In genomic region chr3:156483426-156483825, GRCh38 we compare ENCODE assay signal across 1 cellular context.
TF ChIP-seq lines count a peak whose summit lies in the region.

No MANE protein-coding gene starts in this region.

TF ChIP-seq in K562, 482 proteins besides CTCF, POLR2A, EP300 and RAD21 (continued from another document and continues in another):
- TF ChIP-seq NR3C1 (CRISPR knock-in tag; IDR thresholded peaks at IDR 0.05) (no peak), POLR3A (IDR thresholded peaks at IDR 0.05; ENCODE audit: borderline replicate concordance, extremely low read depth, insufficient read depth, insufficient read length) (no peak), PRMT5 (CRISPR knock-in tag; IDR thresholded peaks at IDR 0.05) (no peak), PCBP2 (IDR thresholded peaks at IDR 0.05; ENCODE audit: low read depth, low read length, poor library complexity, severe bottlenecking) (no peak), BCL6 (CRISPR knock-in tag; IDR thresholded peaks at IDR 0.05) (no peak), PHB2 (IDR thresholded peaks at IDR 0.05; ENCODE audit: low read depth) (no peak), NR2C2 (CRISPR knock-in tag; IDR thresholded peaks at IDR 0.05) (no peak), NR2C2 (tag; IDR thresholded peaks at IDR 0.05) (0 out of 2 replicates have a peak, but pooled peaks have one; percentile 24), TCFL5 (CRISPR knock-in tag; conservative IDR thresholded peaks at IDR 0.05) (no peak), POLR3G (IDR thresholded peaks at IDR 0.05; ENCODE audit: extremely low read depth, insufficient read length, insufficient replicate concordance) (no peak), CHAMP1 (IDR thresholded peaks at IDR 0.05) (no peak), BRCA1 (IDR thresholded peaks at IDR 0.05) (no peak), BRCA1 (CRISPR knock-in tag; IDR thresholded peaks at IDR 0.05) (no peak), LARP7 (IDR thresholded peaks at IDR 0.05) (no peak), SIN3A (IDR thresholded peaks at IDR 0.05; ENCODE audit: borderline replicate concordance in 2 of 2, control insufficient read depth in 1 of 2, low read depth in 2 of 2, low read length in 2 of 2) (no peak), LEF1 (IDR thresholded peaks at IDR 0.05) (peak; percentile 17; the same call in 1 of the 2 replicates), ZNF318 (IDR thresholded peaks at IDR 0.05; ENCODE audit: borderline replicate concordance in 1 of 2, low read depth in 1 of 2) (peak in 1 of 2 experiments; percentile 48; a peak in 1 of 4 replicates), ZNF354B (CRISPR knock-in tag; IDR thresholded peaks at IDR 0.05) (no peak), GABPA (tag; conservative IDR thresholded peaks at IDR 0.05; ENCODE audit: low read depth) (no peak), TBP (optimal IDR thresholded peaks at IDR 0.05; ENCODE audit: low read depth, low read length) (no peak), CSDE1 (IDR thresholded peaks at IDR 0.05) (no peak), TCF15 (CRISPR knock-in tag; IDR thresholded peaks at IDR 0.05) (no peak), DIDO1 (tag; IDR thresholded peaks at IDR 0.05; ENCODE audit: low read depth) (no peak), USF1 (CRISPR knock-in tag; IDR thresholded peaks at IDR 0.05) (no peak), NR2C1 (IDR thresholded peaks at IDR 0.05) (no peak), NR2C1 (tag; IDR thresholded peaks at IDR 0.05) (no peak), NR2F6 (CRISPR knock-in tag; IDR thresholded peaks at IDR 0.05) (no peak), MECOM (CRISPR knock-in tag; IDR thresholded peaks at IDR 0.05) (no peak), NONO (IDR thresholded peaks at IDR 0.05; ENCODE audit: low read depth in 2 of 2, low read length in 1 of 2) (no peak), FOXM1 (IDR thresholded peaks at IDR 0.05; ENCODE audit: low read depth) (no peak), FOXM1 (CRISPR knock-in tag; IDR thresholded peaks at IDR 0.05; ENCODE audit: low read depth) (no peak), JUND (IDR thresholded peaks at IDR 0.05; ENCODE audit: borderline replicate concordance, low read depth, low read length) (peak; percentile 76; the same call in 1 of the 2 replicates), JUND (tag; IDR thresholded peaks at IDR 0.05; ENCODE audit: borderline replicate concordance, low read depth, low read length) (peak; percentile 39; the same call in 1 of the 3 replicates), TCF3 (CRISPR knock-in tag; IDR thresholded peaks at IDR 0.05) (peak; percentile 76)
- TF ChIP-seq, protein P1, sequence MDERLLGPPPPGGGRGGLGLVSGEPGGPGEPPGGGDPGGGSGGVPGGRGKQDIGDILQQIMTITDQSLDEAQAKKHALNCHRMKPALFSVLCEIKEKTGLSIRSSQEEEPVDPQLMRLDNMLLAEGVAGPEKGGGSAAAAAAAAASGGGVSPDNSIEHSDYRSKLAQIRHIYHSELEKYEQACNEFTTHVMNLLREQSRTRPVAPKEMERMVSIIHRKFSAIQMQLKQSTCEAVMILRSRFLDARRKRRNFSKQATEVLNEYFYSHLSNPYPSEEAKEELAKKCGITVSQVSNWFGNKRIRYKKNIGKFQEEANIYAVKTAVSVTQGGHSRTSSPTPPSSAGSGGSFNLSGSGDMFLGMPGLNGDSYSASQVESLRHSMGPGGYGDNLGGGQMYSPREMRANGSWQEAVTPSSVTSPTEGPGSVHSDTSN (CRISPR knock-in tag; IDR thresholded peaks at IDR 0.05; ENCODE audit: low read depth): no peak
- TF ChIP-seq, protein P1 (tag; conservative IDR thresholded peaks at IDR 0.05; ENCODE audit: low read depth): peak; percentile 46; the same call in 1 of the 2 replicates
- TF ChIP-seq, protein P2, sequence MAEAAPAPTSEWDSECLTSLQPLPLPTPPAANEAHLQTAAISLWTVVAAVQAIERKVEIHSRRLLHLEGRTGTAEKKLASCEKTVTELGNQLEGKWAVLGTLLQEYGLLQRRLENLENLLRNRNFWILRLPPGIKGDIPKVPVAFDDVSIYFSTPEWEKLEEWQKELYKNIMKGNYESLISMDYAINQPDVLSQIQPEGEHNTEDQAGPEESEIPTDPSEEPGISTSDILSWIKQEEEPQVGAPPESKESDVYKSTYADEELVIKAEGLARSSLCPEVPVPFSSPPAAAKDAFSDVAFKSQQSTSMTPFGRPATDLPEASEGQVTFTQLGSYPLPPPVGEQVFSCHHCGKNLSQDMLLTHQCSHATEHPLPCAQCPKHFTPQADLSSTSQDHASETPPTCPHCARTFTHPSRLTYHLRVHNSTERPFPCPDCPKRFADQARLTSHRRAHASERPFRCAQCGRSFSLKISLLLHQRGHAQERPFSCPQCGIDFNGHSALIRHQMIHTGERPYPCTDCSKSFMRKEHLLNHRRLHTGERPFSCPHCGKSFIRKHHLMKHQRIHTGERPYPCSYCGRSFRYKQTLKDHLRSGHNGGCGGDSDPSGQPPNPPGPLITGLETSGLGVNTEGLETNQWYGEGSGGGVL (CRISPR knock-in tag; IDR thresholded peaks at IDR 0.05): no peak
- TF ChIP-seq, protein P3, sequence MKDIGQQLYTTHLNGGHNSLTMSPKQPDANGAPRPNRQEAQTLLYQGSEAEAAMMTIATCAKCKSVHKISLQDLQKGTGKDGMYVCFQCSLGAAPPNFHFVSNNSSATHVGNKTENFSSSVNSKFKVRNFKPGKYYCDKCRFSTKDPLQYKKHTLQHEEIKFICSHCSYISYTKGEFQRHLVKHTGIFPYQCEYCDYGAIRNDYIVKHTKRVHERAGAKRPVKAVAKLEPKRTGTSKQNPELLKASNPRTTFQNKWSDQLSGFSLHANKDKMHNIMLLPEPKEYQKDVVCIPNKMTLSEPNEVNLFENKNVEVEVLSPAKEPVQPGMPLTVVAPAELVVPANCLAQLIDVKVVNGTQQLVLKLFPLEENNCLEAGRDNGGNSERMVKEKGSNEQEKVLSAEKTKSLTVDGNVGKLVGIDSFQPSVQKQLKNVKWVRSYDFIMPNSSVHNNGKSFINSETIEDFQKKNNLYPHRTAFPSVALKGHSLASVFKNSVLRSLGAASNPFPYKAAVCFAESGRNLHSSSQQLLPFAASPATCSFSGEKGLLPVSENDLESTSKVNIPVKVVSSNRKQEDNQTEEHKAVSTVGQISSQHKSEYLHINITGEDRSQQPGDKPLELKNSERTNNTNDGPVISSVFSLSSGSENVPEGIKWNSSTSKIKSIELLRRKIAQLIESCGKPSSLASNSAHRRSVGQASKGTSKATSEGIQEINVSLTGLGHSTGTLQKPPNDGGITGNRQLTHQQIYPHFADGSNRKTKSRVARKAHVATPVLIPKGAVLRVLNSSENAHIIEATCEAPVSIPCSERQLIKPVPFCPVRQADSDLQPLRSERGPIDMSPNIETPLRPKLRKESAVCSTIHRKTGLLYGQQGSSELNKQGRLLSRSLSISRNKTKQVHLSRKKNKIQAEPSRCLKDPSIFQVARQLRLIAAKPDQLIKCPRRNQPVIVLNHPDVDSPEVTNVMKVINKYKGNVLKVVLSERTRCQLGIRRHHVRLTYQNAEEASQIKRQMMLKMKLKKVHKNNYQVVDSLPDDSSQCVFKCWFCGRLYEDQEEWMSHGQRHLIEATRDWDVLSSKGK (CRISPR knock-in tag; IDR thresholded peaks at IDR 0.05): no peak
- TF ChIP-seq, protein P4, sequence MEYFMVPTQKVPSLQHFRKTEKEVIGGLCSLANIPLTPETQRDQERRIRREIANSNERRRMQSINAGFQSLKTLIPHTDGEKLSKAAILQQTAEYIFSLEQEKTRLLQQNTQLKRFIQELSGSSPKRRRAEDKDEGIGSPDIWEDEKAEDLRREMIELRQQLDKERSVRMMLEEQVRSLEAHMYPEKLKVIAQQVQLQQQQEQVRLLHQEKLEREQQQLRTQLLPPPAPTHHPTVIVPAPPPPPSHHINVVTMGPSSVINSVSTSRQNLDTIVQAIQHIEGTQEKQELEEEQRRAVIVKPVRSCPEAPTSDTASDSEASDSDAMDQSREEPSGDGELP (CRISPR knock-in tag; IDR thresholded peaks at IDR 0.05; ENCODE audit: borderline replicate concordance): no peak
